Comparison of ENCODE assay signal across 1 cellular context in genomic region chr1:25063591-25064416, GRCh38.
TF ChIP-seq lines count a peak whose summit lies in the region.

No MANE protein-coding gene starts in this region.

TF ChIP-seq in HepG2, 621 proteins besides CTCF, POLR2A, EP300 and RAD21 (continued from another document):
- TF ChIP-seq ZBED4 (CRISPR knock-in tag; IDR thresholded peaks at IDR 0.05; ENCODE audit: borderline replicate concordance) (no peak), SNAPC2 (CRISPR knock-in tag; IDR thresholded peaks at IDR 0.05) (no peak), PRPF4 (IDR thresholded peaks at IDR 0.05; ENCODE audit: low read depth, low read length, poor library complexity, severe bottlenecking) (no peak), FOXC1 (CRISPR knock-in tag; IDR thresholded peaks at IDR 0.05; ENCODE audit: borderline replicate concordance) (no peak), NCOR1 (IDR thresholded peaks at IDR 0.05; ENCODE audit: borderline replicate concordance, low read length) (no peak), RFX3 (CRISPR knock-in tag; IDR thresholded peaks at IDR 0.05) (no peak), PHF20 (CRISPR knock-in tag; IDR thresholded peaks at IDR 0.05) (no peak), FOSL2 (CRISPR knock-in tag; IDR thresholded peaks at IDR 0.05) (no peak), ZNF691 (CRISPR knock-in tag; IDR thresholded peaks at IDR 0.05; ENCODE audit: borderline replicate concordance, low read depth) (no peak), ZNF768 (CRISPR knock-in tag; IDR thresholded peaks at IDR 0.05) (peak; percentile 90), YEATS2 (CRISPR knock-in tag; IDR thresholded peaks at IDR 0.05; ENCODE audit: borderline replicate concordance) (no peak), BRD4 (CRISPR knock-in tag; IDR thresholded peaks at IDR 0.05) (no peak), ZNF605 (CRISPR knock-in tag; IDR thresholded peaks at IDR 0.05) (no peak), HOXA7 (CRISPR knock-in tag; IDR thresholded peaks at IDR 0.05) (no peak)
TF ChIP-seq in HepG2: peak in this region for 4.
